In genomic region chr6:154921482-154921881, GRCh38 we compare ENCODE assay signal across 10 cellular contexts.
DNase-seq lines count a peak whose midpoint lies in the region; ATAC-seq lines count a peak whose summit lies in the region.
"Had no signal": no experiment of that assay in that cellular context is flagged by ENCODE, and none has a peak within 500 bp of the region (broad histone marks: within the 10 kb centered on the region; RNA-seq: fewer than 3 reads in every experiment).

No MANE protein-coding gene starts in this region.

- H3K27ac Mint-ChIP-seq in naive B cell, result peak overlapping the region in 2 of 6 donors; percentile 59 to 70

- DNase-seq in SKM-1 (lab: John Stamatoyannopoulos, UW; ENCODE audit: unreplicated experiment), result peak; percentile 69
- DNase-seq in naive B cell, result no peak
- no peak for DNase-seq in DMS114 treated with DMSO at 0.1 percent for 48 hours (lab: John Stamatoyannopoulos, UW; ENCODE audit: unreplicated experiment)
- DNase-seq in GM19238 (ENCODE audit: insufficient read length, low spot score), result no peak
- no peak for DNase-seq in activated T-cell treated with anti-CD3 and anti-CD28 coated beads, Interleukin-2, amount 50 U/mL, for 4 hours
- DNase-seq: activated CD8-positive, alpha-beta memory T cell treated with anti-CD3 and anti-CD28 coated beads, Interleukin-2, amount 50 U/mL, for 4 hours; substantia nigra had no signal

- ATAC-seq in GM19395 (IDR thresholded peaks at IDR 0.05; ENCODE audit: unreplicated experiment) (peak; percentile 75), HG03354 (IDR thresholded peaks at IDR 0.05; ENCODE audit: poor library complexity, severe bottlenecking, unreplicated experiment) (peak; percentile 46), naive B cell (ENCODE audit: low read depth in 2 of 2) (peak; percentile 66 to 79), HG03457 (IDR thresholded peaks at IDR 0.05; ENCODE audit: unreplicated experiment) (no peak)
- ATAC-seq in activated T-cell treated with anti-CD3 and anti-CD28 coated beads, Interleukin-2, amount 50 U/mL, for 4 hours, result no peak

- H3K27me3 Mint-ChIP-seq in naive B cell, result no peaks in the 10 kb centered on the region
- no peaks in the 10 kb centered on the region for H3K27me3 Mint-ChIP-seq in activated T-cell treated with anti-CD3 and anti-CD28 coated beads, Interleukin-2, amount 50 U/mL, for 4 hours (ENCODE audit: low read depth)

- peaks cover 8 to 30% (median 21%) of the 10 kb centered on the region in 3 donors for H3K4me1 Mint-ChIP-seq in naive B cell
- peaks cover 12% of the 10 kb centered on the region for H3K4me1 Mint-ChIP-seq in activated T-cell treated with anti-CD3 and anti-CD28 coated beads, Interleukin-2, amount 50 U/mL, for 4 hours (ENCODE audit: low read depth)

- H3K9me3 Mint-ChIP-seq in naive B cell, result no peaks in the 10 kb centered on the region
- no peaks in the 10 kb centered on the region for H3K9me3 Mint-ChIP-seq in activated T-cell treated with anti-CD3 and anti-CD28 coated beads, Interleukin-2, amount 50 U/mL, for 4 hours

- H3K4me3 Mint-ChIP-seq in naive B cell, result peak overlapping the region in 2 of 8 donors; percentile 20 to 37
- no peak overlapping the region for H3K4me3 Mint-ChIP-seq in activated T-cell treated with anti-CD3 and anti-CD28 coated beads, Interleukin-2, amount 50 U/mL, for 4 hours

- H3K36me3 Mint-ChIP-seq in naive B cell, result no peaks in the 10 kb centered on the region
- H3K36me3 Mint-ChIP-seq in activated T-cell treated with anti-CD3 and anti-CD28 coated beads, Interleukin-2, amount 50 U/mL, for 4 hours (ENCODE audit: insufficient read depth), result no peaks in the 10 kb centered on the region

Comparison
In these comparisons a context has a peak if more than half of its experiments do, and no peak if none do; other contexts are left out.
1. ATAC-seq: peak in GM19395 (single experiment), HG03354 (single experiment) and naive B cell (2 of 2); none in HG03457 (single experiment) and activated T-cell treated with anti-CD3 and anti-CD28 coated beads, Interleukin-2, amount 50 U/mL, for 4 hours (0 of 2).